30 cellular contexts compared by ENCODE assay signal in the genomic region with DNA sequence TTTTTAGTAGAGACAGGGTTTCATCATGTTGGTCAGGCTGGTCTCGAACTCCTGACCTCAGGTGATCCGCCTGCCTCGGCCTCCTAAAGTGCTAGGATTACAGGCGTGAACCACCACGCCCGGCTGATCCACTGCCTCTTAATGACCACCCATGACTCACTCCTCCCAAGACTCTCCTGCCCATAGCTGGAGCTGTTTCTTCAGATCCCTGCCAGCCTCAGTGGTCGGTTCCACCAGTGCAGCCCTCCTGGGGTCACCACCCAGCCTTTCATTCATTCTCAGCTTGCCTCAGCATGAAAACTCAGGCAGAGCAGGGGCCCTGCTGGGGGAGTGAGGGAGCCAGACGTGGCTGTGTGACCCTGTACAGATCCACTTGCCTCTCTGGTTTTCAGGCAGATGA. TPM values are rescaled to one million over a fixed set of nuclear protein-coding genes. Genes with fewer than 3 reads are reported as not detected.
"Had no signal": no experiment of that assay in that cellular context is flagged by ENCODE, and none has a peak within 500 bp of the region (broad histone marks: within the 10 kb centered on the region; RNA-seq: fewer than 3 reads in every experiment).

No MANE protein-coding gene starts in this region.

- H3K4me2 ChIP-seq: hepatocyte had no signal

- H3K4me3 Mint-ChIP-seq: activated CD4-positive, alpha-beta T cell treated with anti-CD3 and anti-CD28 coated beads, Interleukin-2, amount 10 ng/mL, durations not matched to agents 7 days and 5 days; activated CD8-positive, alpha-beta memory T cell treated with anti-CD3 and anti-CD28 coated beads, Interleukin-2, amount 10 ng/mL, durations not matched to agents 7 days and 5 days; activated CD8-positive, alpha-beta T cell treated with anti-CD3 and anti-CD28 coated beads for 36 hours; activated naive CD8-positive, alpha-beta T cell; activated T-helper 1 cell treated with anti-CD3 and anti-CD28 coated beads, Interleukin-12 subunit alpha, Interleukin-12 subunit beta, Interleukin-2, Interleukin-4 antibody, amounts not matched to agents 30 ng/mL and 10 ng/mL and 1 ng/mL, durations not matched to agents 14 hours and 24 hours and 36 hours; central memory CD8-positive, alpha-beta T cell; effector memory CD8-positive, alpha-beta T cell; immature natural killer cell; mesothelial cell of epicardium; natural killer cell; stimulated activated naive CD8-positive, alpha-beta T cell treated with anti-CD3 and anti-CD28 coated beads, Interleukin-15, Interleukin-2, amounts not matched to agents 100 ng/mL and 50 ng/mL, for 24 hours had no signal

- ATAC-seq: activated CD4-positive, CD25-positive, alpha-beta regulatory T cell treated with anti-CD3 and anti-CD28 coated beads, Interleukin-2, amount 50 U/mL, for 24 hours; activated CD8-positive, alpha-beta memory T cell treated with anti-CD3 and anti-CD28 coated beads, Interleukin-2, amount 10 ng/mL, durations not matched to agents 7 days and 5 days; activated CD8-positive, alpha-beta T cell treated with anti-CD3 and anti-CD28 coated beads for 36 hours; effector memory CD8-positive, alpha-beta T cell; esophagus mucosa; left lung; natural killer cell had no signal

- H3K36me3 Mint-ChIP-seq: activated CD8-positive, alpha-beta memory T cell treated with anti-CD3 and anti-CD28 coated beads, Interleukin-2, amount 10 ng/mL, durations not matched to agents 7 days and 5 days; activated naive CD8-positive, alpha-beta T cell; immature natural killer cell; mesothelial cell of epicardium; natural killer cell had no signal

- H3K9me3 ChIP-seq: adrenal gland, ascending aorta, left lung, tibial artery had no signal

- H3K27ac ChIP-seq: adrenal gland, ascending aorta, hepatocyte, left lung, tibial artery, VCaP had no signal

- H3K27me3 ChIP-seq: adrenal gland, ascending aorta, hepatocyte, tibial artery had no signal

- H2AFZ ChIP-seq: hepatocyte had no signal

- H3K9me3 Mint-ChIP-seq: activated CD4-positive, alpha-beta T cell treated with anti-CD3 and anti-CD28 coated beads, Interleukin-2, amount 10 ng/mL, durations not matched to agents 7 days and 5 days; activated CD8-positive, alpha-beta T cell treated with anti-CD3 and anti-CD28 coated beads for 36 hours; activated T-helper 1 cell treated with anti-CD3 and anti-CD28 coated beads, Interleukin-12 subunit alpha, Interleukin-12 subunit beta, Interleukin-2, Interleukin-4 antibody, amounts not matched to agents 30 ng/mL and 10 ng/mL and 1 ng/mL, durations not matched to agents 14 hours and 24 hours and 36 hours; central memory CD8-positive, alpha-beta T cell; effector memory CD8-positive, alpha-beta T cell; immature natural killer cell; mesothelial cell of epicardium; natural killer cell; stimulated activated naive CD8-positive, alpha-beta T cell treated with anti-CD3 and anti-CD28 coated beads, Interleukin-15, Interleukin-2, amounts not matched to agents 100 ng/mL and 50 ng/mL, for 24 hours had no signal

- DNase-seq: activated CD4-positive, alpha-beta T cell treated with anti-CD3 and anti-CD28 coated beads, Interleukin-2, amount 10 ng/mL, durations not matched to agents 7 days and 5 days; activated CD8-positive, alpha-beta memory T cell treated with anti-CD3 and anti-CD28 coated beads, Interleukin-2, amount 10 ng/mL, durations not matched to agents 7 days and 5 days; activated CD8-positive, alpha-beta T cell treated with anti-CD3 and anti-CD28 coated beads for 36 hours; activated gamma-delta T cell; activated T-cell treated with anti-CD3 and anti-CD28 coated beads for 4 hours; adrenal gland; effector memory CD8-positive, alpha-beta T cell; foreskin melanocyte; glutamatergic neuron; immature natural killer cell; left lung; natural killer cell; stimulated activated CD4-positive, alpha-beta T cell treated with anti-CD3 and anti-CD28 coated beads, Interleukin-12 subunit alpha, Interleukin-12 subunit beta, amount 100 ng/mL, for 4 hours; stimulated activated CD4-positive, alpha-beta T cell treated with anti-CD3 and anti-CD28 coated beads, Interleukin-1b, Interleukin-23, amount 100 ng/mL, for 48 hours; T-helper 2 cell; tibial artery had no signal

- H3K4me1 ChIP-seq: adrenal gland, left lung had no signal

- H3K27ac Mint-ChIP-seq: activated CD4-positive, alpha-beta T cell treated with anti-CD3 and anti-CD28 coated beads, Interleukin-2, amount 10 ng/mL, durations not matched to agents 7 days and 5 days; activated CD8-positive, alpha-beta memory T cell treated with anti-CD3 and anti-CD28 coated beads, Interleukin-2, amount 10 ng/mL, durations not matched to agents 7 days and 5 days; activated CD8-positive, alpha-beta T cell treated with anti-CD3 and anti-CD28 coated beads for 36 hours; activated naive CD8-positive, alpha-beta T cell; activated T-helper 1 cell treated with anti-CD3 and anti-CD28 coated beads, Interleukin-12 subunit alpha, Interleukin-12 subunit beta, Interleukin-2, Interleukin-4 antibody, amounts not matched to agents 30 ng/mL and 10 ng/mL and 1 ng/mL, durations not matched to agents 14 hours and 24 hours and 36 hours; effector memory CD8-positive, alpha-beta T cell; immature natural killer cell; mesothelial cell of epicardium; natural killer cell; progenitor cell of endocrine pancreas; stimulated activated naive CD8-positive, alpha-beta T cell treated with anti-CD3 and anti-CD28 coated beads, Interleukin-15, Interleukin-2, amounts not matched to agents 100 ng/mL and 50 ng/mL, for 24 hours had no signal

- H3K4me3 ChIP-seq: adrenal gland, ascending aorta, hepatocyte, left lung, tibial artery had no signal

- H3K27me3 Mint-ChIP-seq: activated CD4-positive, alpha-beta T cell treated with anti-CD3 and anti-CD28 coated beads, Interleukin-2, amount 10 ng/mL, durations not matched to agents 7 days and 5 days; activated CD8-positive, alpha-beta memory T cell treated with anti-CD3 and anti-CD28 coated beads, Interleukin-2, amount 10 ng/mL, durations not matched to agents 7 days and 5 days; stimulated activated naive CD8-positive, alpha-beta T cell treated with anti-CD3 and anti-CD28 coated beads, Interleukin-15, Interleukin-2, amounts not matched to agents 100 ng/mL and 50 ng/mL, for 24 hours had no signal

- FAIRE-seq: colon, endothelial cell of umbilical vein had no signal

- H3K36me3 ChIP-seq: adrenal gland, ascending aorta, left lung, tibial artery had no signal

- H3K4me1 Mint-ChIP-seq: activated CD4-positive, alpha-beta T cell treated with anti-CD3 and anti-CD28 coated beads, Interleukin-2, amount 10 ng/mL, durations not matched to agents 7 days and 5 days; activated CD8-positive, alpha-beta memory T cell treated with anti-CD3 and anti-CD28 coated beads, Interleukin-2, amount 10 ng/mL, durations not matched to agents 7 days and 5 days; central memory CD8-positive, alpha-beta T cell; immature natural killer cell; mesothelial cell of epicardium; natural killer cell had no signal

- H3K79me2 ChIP-seq: hepatocyte had no signal

RNA-seq across cellular contexts. Expression of a gene that starts 12.5 kb away (rescaled TPM):
- total RNA-seq: activated CD4-positive, alpha-beta T cell treated with anti-CD3 and anti-CD28 coated beads, Interleukin-2, amount 10 ng/mL, durations not matched to agents 7 days and 5 days; activated CD8-positive, alpha-beta memory T cell treated with anti-CD3 and anti-CD28 coated beads, Interleukin-2, amount 10 ng/mL, durations not matched to agents 7 days and 5 days; activated CD8-positive, alpha-beta T cell treated with anti-CD3 and anti-CD28 coated beads for 36 hours; activated T-helper 1 cell treated with anti-CD3 and anti-CD28 coated beads, Interleukin-12 subunit alpha, Interleukin-12 subunit beta, Interleukin-2, Interleukin-4 antibody, amounts not matched to agents 30 ng/mL and 10 ng/mL and 1 ng/mL, durations not matched to agents 14 hours and 24 hours and 36 hours; lung microvascular endothelial cell had no signal
- polyA plus RNA-seq: immature natural killer cell had no signal

RNA-seq across cellular contexts. Expression of a gene that starts 35.4 kb away (rescaled TPM):
- total RNA-seq: ascending aorta had no signal
- polyA plus RNA-seq: immature natural killer cell had no signal
